8 cellular contexts compared by ENCODE assay signal in genomic region chr9:126071076-126071750, GRCh38.
"Had no signal": no experiment of that assay in that cellular context is flagged by ENCODE, and none has a peak within 500 bp of the region (broad histone marks: within the 10 kb centered on the region; RNA-seq: fewer than 3 reads in every experiment).

No MANE protein-coding gene starts in this region.

- DNase-seq: HFFc6, KG1 had no signal

- H3K9me3 Mint-ChIP-seq: HFFc6 had no signal

- H3K4me3 Mint-ChIP-seq: GM23338, HFFc6, IgD-negative memory B cell had no signal

- H3K4me2 ChIP-seq: GM23338 had no signal

- H2AFZ ChIP-seq: GM23338 had no signal

- H3K36me3 ChIP-seq: HAP-1 had no signal

- H3K9me3 ChIP-seq: HAP-1 had no signal

- H3K27ac ChIP-seq: HL-60 had no signal

- H3K4me1 Mint-ChIP-seq: IgD-negative memory B cell had no signal

- H3K4me3 ChIP-seq: GM23338, HAP-1 had no signal

- ATAC-seq: GM23338, HCT116, HepG2 had no signal

- H3K4me1 ChIP-seq: HAP-1 had no signal

- H3K27ac Mint-ChIP-seq: GM23338, HFFc6, IgD-negative memory B cell had no signal
